ENCODE assay signal across 20 cellular contexts in genomic region chr20:41853803-41854202, GRCh38.
"Had no signal": no experiment of that assay in that cellular context is flagged by ENCODE, and none has a peak within 500 bp of the region (broad histone marks: within the 10 kb centered on the region; RNA-seq: fewer than 3 reads in every experiment).

No MANE protein-coding gene starts in this region.

- DNase-seq: stimulated activated CD4-positive, alpha-beta T cell treated with anti-CD3 and anti-CD28 coated beads, Interleukin-2, amount 100 ng/mL, for 48 hours; stimulated activated CD4-positive, alpha-beta T cell treated with anti-CD3 and anti-CD28 coated beads, Interleukin-4, amount 100 ng/mL, for 1 hour; stimulated activated CD4-positive, alpha-beta T cell treated with anti-CD3 and anti-CD28 coated beads, Interleukin-4, amount 100 ng/mL, for 24 hours; stimulated activated CD4-positive, alpha-beta T cell treated with anti-CD3 and anti-CD28 coated beads, Interleukin-4, amount 100 ng/mL, for 4 hours; stimulated activated CD8-positive, alpha-beta memory T cell treated with anti-CD3 and anti-CD28 coated beads, Interleukin-4, amount 100 ng/mL, for 48 hours; stimulated activated naive B cell treated with anti-CD40 and anti-IgM and Interleukin-4, amounts not matched to agents 10 μg/mL and 1 μg/mL and 100 μg/mL, for 72 hours; stimulated activated naive CD4-positive, alpha-beta T cell; stimulated activated naive CD4-positive, alpha-beta T cell treated with Interleukin-2 at 50 U/mL for 16 hours; stimulated activated naive CD8-positive, alpha-beta T cell treated with anti-CD3 and anti-CD28 coated beads, Interleukin-15, amount 100 ng/mL, for 72 hours; stimulated activated naive CD8-positive, alpha-beta T cell treated with anti-CD3 and anti-CD28 coated beads, Interleukin-15, Interleukin-2, amounts not matched to agents 100 U/mL and 50 U/mL, for 24 hours; stomach; substantia nigra; testis; thyroid gland; tibial artery; transverse colon; trophoblast cell; upper lobe of left lung; upper lobe of right lung; uterus had no signal
